ENCODE assay signal across 8 cellular contexts in genomic region chr4:39044364-39044946, GRCh38. TPM values are rescaled to one million over a fixed set of nuclear protein-coding genes. Genes with fewer than 3 reads are reported as not detected.
DNase-seq lines count a peak whose midpoint lies in the region; ATAC-seq, FAIRE-seq and TF ChIP-seq lines count a peak whose summit lies in the region.

No MANE protein-coding gene starts in this region.

- FAIRE-seq in GM12891 (lab: Jason Lieb, UNC), result peak; percentile 89
- FAIRE-seq in astrocyte (lab: Jason Lieb, UNC), result no peak

- peaks cover 2% of the 10 kb centered on the region for H3K36me3 Mint-ChIP-seq in astrocyte (ENCODE audit: low read depth, unreplicated experiment)

- peaks cover 38% of the 10 kb centered on the region for H3K79me2 ChIP-seq in astrocyte (ENCODE audit: insufficient read depth, low read length)

- H3K27ac Mint-ChIP-seq in astrocyte (ENCODE audit: unreplicated experiment), result peak overlapping the region; percentile 93

- H3K27me3 ChIP-seq in astrocyte (ENCODE audit: insufficient read depth, low read length), result no peaks in the 10 kb centered on the region
- no peaks in the 10 kb centered on the region for H3K27me3 ChIP-seq in aorta (ENCODE audit: control insufficient read depth in 1 of 2, insufficient read depth in 2 of 2, low read length in 1 of 2)

- H3K4me3 ChIP-seq in astrocyte (ENCODE audit: insufficient read depth, low read depth, low read length) (peak overlapping the region; percentile 78), aorta (ENCODE audit: low read length in 2 of 2) (peak overlapping the region; percentile 76 to 88)

- H3K4me1 Mint-ChIP-seq in astrocyte (ENCODE audit: low read depth, unreplicated experiment), result peaks cover 38% of the 10 kb centered on the region

- peak overlapping the region; percentile 86 for H3K4me2 ChIP-seq in astrocyte (ENCODE audit: low read length)

- DNase-seq in GM12891 (ENCODE audit: insufficient read length, low spot score) (peak; percentile 59), NCI-H1417 treated with DMSO at 0.1 percent for 48 hours (lab: John Stamatoyannopoulos, UW) (peak; percentile 45), T-helper 9 cell (peak; percentile 98), astrocyte (ENCODE audit: low read depth) (peak; percentile 70), hippocampal formation (lab: John Stamatoyannopoulos, UW) (peak; percentile 83 to 90), renal cortical epithelial cell (ENCODE audit: low read depth) (peak; percentile 91), aorta (peak; percentile 97)

- H3K9me3 ChIP-seq in astrocyte (ENCODE audit: insufficient read depth, low read depth, low read length), result no peaks in the 10 kb centered on the region
- H3K9me3 ChIP-seq in aorta (ENCODE audit: control insufficient read depth, low read length), result no peaks in the 10 kb centered on the region

- ATAC-seq in HG02678 (IDR thresholded peaks at IDR 0.05; ENCODE audit: unreplicated experiment) (peak; percentile 65), aorta (ENCODE audit: low FRiP score) (peak; percentile 91)

- peak overlapping the region; percentile 86 for H3K4me3 Mint-ChIP-seq in astrocyte (ENCODE audit: unreplicated experiment)

- H3K4me1 ChIP-seq in astrocyte (ENCODE audit: insufficient read depth, low read length), result peaks cover 17% of the 10 kb centered on the region
- no peaks in the 10 kb centered on the region for H3K4me1 ChIP-seq in aorta (ENCODE audit: control insufficient read depth in 1 of 2, insufficient read depth in 2 of 2, low read length in 2 of 2)

- TF ChIP-seq CTCF in astrocyte (IDR thresholded peaks at IDR 0.05; ENCODE audit: insufficient read depth, low read depth, low read length), result no peak

- 0% methylated on average over 36 to 53 of the region's 53 CpGs for WGBS in aorta, 2 donors

- H3K9ac ChIP-seq in astrocyte (ENCODE audit: low read length), result peak overlapping the region; percentile 93

- H3K27ac ChIP-seq in astrocyte (ENCODE audit: low read depth, low read length) (peak overlapping the region; percentile 91), aorta (ENCODE audit: low read depth in 1 of 2, low read length in 2 of 2) (peak overlapping the region in 1 of 2 donors; percentile 34)

- H4K20me1 ChIP-seq in astrocyte (ENCODE audit: insufficient read depth, low read length), result peaks cover 23% of the 10 kb centered on the region

- H3K27me3 Mint-ChIP-seq in astrocyte (ENCODE audit: low read depth, unreplicated experiment), result no peaks in the 10 kb centered on the region

- no peaks in the 10 kb centered on the region for H3K9me3 Mint-ChIP-seq in astrocyte (ENCODE audit: unreplicated experiment)

- no peak overlapping the region for H2AFZ ChIP-seq in astrocyte (ENCODE audit: low read depth, low read length)

- intact Hi-C loops in aorta (cut with DNase I), result no loop called here

- TF ChIP-seq POLR2A in GM12891 (IDR thresholded peaks at IDR 0.05; ENCODE audit: low read depth, low read length), result peak; percentile 71; the same call in 1 of the 2 replicates

- no peaks in the 10 kb centered on the region for H3K36me3 ChIP-seq in astrocyte (ENCODE audit: insufficient read depth, low read length)
- H3K36me3 ChIP-seq in aorta (ENCODE audit: control insufficient read depth in 1 of 2, insufficient read depth in 2 of 2, low read length in 1 of 2), result no peaks in the 10 kb centered on the region

TF ChIP-seq in GM12891, 5 proteins besides CTCF, POLR2A, EP300 and RAD21:
- no peak for TF ChIP-seq PAX5 (IDR thresholded peaks at IDR 0.05; ENCODE audit: insufficient read depth, low read length, severe bottlenecking)
- peak; percentile 70; the same call in 1 of the 2 replicates for TF ChIP-seq POLR2AphosphoS5 (IDR thresholded peaks at IDR 0.05; ENCODE audit: low read depth, low read length)
- no peak for TF ChIP-seq POU2F2 (IDR thresholded peaks at IDR 0.05; ENCODE audit: low read depth, low read length)
- peak; percentile 19; the same call in 1 of the 2 replicates for TF ChIP-seq SPI1 (IDR thresholded peaks at IDR 0.05; ENCODE audit: low read depth, low read length)
- TF ChIP-seq TAF1 (IDR thresholded peaks at IDR 0.05; ENCODE audit: low read depth, low read length), result peak; percentile 61

RNA-seq across cellular contexts. Expression of gene TMEM156, which starts 12.2 kb away (rescaled TPM):
- 17.7 TPM for polyA plus RNA-seq in GM12891 (2012; ENCODE audit: low read depth, missing spikeins)
- total RNA-seq in astrocyte, result 0.59 and 1.1 TPM in 2 replicates
- not detected in 2 replicates for total RNA-seq in renal cortical epithelial cell
- total RNA-seq in aorta, result under 1 TPM; 0.30 to 0.52 TPM
- polyA plus RNA-seq in aorta, result under 1 TPM; 0.05 to 0.25 TPM

RNA-seq across cellular contexts. Expression of gene KLHL5, which starts 17.6 kb away (rescaled TPM):
- 4.3 TPM for polyA plus RNA-seq in GM12891 (2012; ENCODE audit: low read depth, missing spikeins)
- total RNA-seq in astrocyte, result 67.5 and 70.8 TPM in 2 replicates
- 82.3 and 100 TPM in 2 replicates for total RNA-seq in renal cortical epithelial cell
- 10 to 100 TPM; 31.7 to 40.0 TPM for total RNA-seq in aorta
- 10 to 100 TPM; 11.2 to 24.8 TPM for polyA plus RNA-seq in aorta

Comparison
In these comparisons a context has a peak if more than half of its experiments do, and no peak if none do; other contexts are left out.
1. DNase-seq: peak in every context shown above with its lines; median percentile 98 in T-helper 9 cell; 97 in aorta; 91 in renal cortical epithelial cell; 86 in hippocampal formation; 70 in astrocyte; 59 in GM12891; 45 in NCI-H1417 treated with DMSO at 0.1 percent for 48 hours.